Comparison of ENCODE assay signal across 27 cellular contexts in the genomic region with DNA sequence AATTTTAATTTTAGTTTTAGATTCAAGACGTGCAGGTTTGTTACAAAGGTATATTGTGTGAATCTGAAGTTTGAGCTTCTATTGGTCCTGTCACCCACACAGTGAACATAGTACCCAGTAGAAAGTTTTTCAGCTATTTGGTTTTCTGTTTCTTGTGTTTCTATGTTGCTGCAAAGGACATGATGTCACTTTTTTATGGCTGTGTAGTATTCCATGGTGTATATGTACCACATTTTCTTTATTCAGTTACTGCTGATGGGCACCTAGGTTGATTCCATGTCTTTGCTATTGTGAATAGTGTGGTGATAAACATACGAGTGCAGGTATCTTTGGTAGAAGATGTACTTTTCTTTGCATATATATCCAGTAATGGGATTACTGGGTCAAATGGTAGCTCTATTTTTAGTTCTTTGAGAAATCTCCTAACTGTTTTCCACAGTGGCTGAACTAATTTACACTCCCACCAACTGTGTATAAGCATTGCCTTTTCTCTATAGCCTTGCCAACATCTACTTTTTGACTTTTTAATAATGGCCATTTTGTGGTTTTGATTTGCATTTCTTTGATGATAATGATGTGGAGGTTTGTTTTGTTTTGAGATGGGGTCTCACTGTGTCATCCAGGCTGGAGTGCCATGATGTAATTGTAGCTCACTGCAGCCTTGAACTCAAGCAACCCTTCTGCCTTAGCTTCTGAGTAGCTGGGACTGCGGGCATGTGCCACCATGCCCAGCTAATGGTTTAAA.
"Had no signal": no experiment of that assay in that cellular context is flagged by ENCODE, and none has a peak within 500 bp of the region (broad histone marks: within the 10 kb centered on the region; RNA-seq: fewer than 3 reads in every experiment).

No MANE protein-coding gene starts in this region.

- H3K4me1 ChIP-seq: colonic mucosa had no signal

- H3K9me3 ChIP-seq: colonic mucosa, gastroesophageal sphincter, heart left ventricle, left ventricle myocardium inferior, mucosa of descending colon, psoas muscle, suprapubic skin had no signal

- H3K27ac Mint-ChIP-seq: activated CD4-positive, alpha-beta T cell treated with anti-CD3 and anti-CD28 coated beads for 36 hours; activated naive CD8-positive, alpha-beta T cell treated with anti-CD3 and anti-CD28 coated beads for 36 hours; activated T-helper 1 cell treated with anti-CD3 and anti-CD28 coated beads, Interleukin-12 subunit alpha, Interleukin-12 subunit beta, Interleukin-2, Interleukin-4 antibody, amounts not matched to agents 30 ng/mL and 10 ng/mL and 1 ng/mL, durations not matched to agents 14 hours and 24 hours and 36 hours; immature natural killer cell; memory B cell; stimulated activated naive CD8-positive, alpha-beta T cell treated with anti-CD3 and anti-CD28 coated beads, Interleukin-15, Interleukin-2, amounts not matched to agents 100 ng/mL and 50 ng/mL, for 24 hours; T-cell; type B pancreatic cell had no signal

- H3K9me3 Mint-ChIP-seq: activated naive CD8-positive, alpha-beta T cell treated with anti-CD3 and anti-CD28 coated beads for 36 hours; activated T-helper 1 cell treated with anti-CD3 and anti-CD28 coated beads, Interleukin-12 subunit alpha, Interleukin-12 subunit beta, Interleukin-2, Interleukin-4 antibody, amounts not matched to agents 30 ng/mL and 10 ng/mL and 1 ng/mL, durations not matched to agents 14 hours and 24 hours and 36 hours; central memory CD8-positive, alpha-beta T cell; immature natural killer cell; memory B cell; naive B cell; neural crest cell; stimulated activated naive CD8-positive, alpha-beta T cell treated with anti-CD3 and anti-CD28 coated beads, Interleukin-15, Interleukin-2, amounts not matched to agents 100 ng/mL and 50 ng/mL, for 24 hours; T-cell; type B pancreatic cell; WTC11 had no signal

- DNase-seq: activated CD4-positive, alpha-beta T cell treated with anti-CD3 and anti-CD28 coated beads for 36 hours; activated CD4-positive, alpha-beta T cell treated with anti-CD3 and anti-CD28 coated beads, Interleukin-2, amount 50 U/mL, for 48 hours; activated naive CD4-positive, alpha-beta T cell; activated naive CD8-positive, alpha-beta T cell treated with anti-CD3 and anti-CD28 coated beads for 36 hours; activated T-cell treated with anti-CD3 and anti-CD28 coated beads for 4 hours; amniotic stem cell; colonic mucosa; heart left ventricle; immature natural killer cell; kidney glomerular epithelial cell; left ventricle myocardium inferior; mucosa of descending colon; naive B cell; psoas muscle; right cardiac atrium; stimulated activated CD4-positive, alpha-beta T cell treated with anti-CD3 and anti-CD28 coated beads, Interleukin-2, amount 100 ng/mL, for 48 hours; T-cell had no signal

- H3K27ac ChIP-seq: colonic mucosa, gastroesophageal sphincter, left ventricle myocardium inferior, psoas muscle, skin epidermis, suprapubic skin had no signal

- H3K36me3 ChIP-seq: colonic mucosa had no signal

- H3K4me1 Mint-ChIP-seq: central memory CD8-positive, alpha-beta T cell had no signal

- H3K4me3 ChIP-seq: colonic mucosa, gastroesophageal sphincter, heart left ventricle, left ventricle myocardium inferior, mucosa of descending colon, psoas muscle, skin epidermis, suprapubic skin had no signal

- ATAC-seq: activated CD4-positive, alpha-beta T cell treated with anti-CD3 and anti-CD28 coated beads for 36 hours; gastroesophageal sphincter; heart left ventricle; mucosa of descending colon; psoas muscle; right cardiac atrium; T-cell; WTC11 had no signal

- H3K4me3 Mint-ChIP-seq: activated CD4-positive, alpha-beta T cell treated with anti-CD3 and anti-CD28 coated beads for 36 hours; activated naive CD8-positive, alpha-beta T cell treated with anti-CD3 and anti-CD28 coated beads for 36 hours; activated T-helper 1 cell treated with anti-CD3 and anti-CD28 coated beads, Interleukin-12 subunit alpha, Interleukin-12 subunit beta, Interleukin-2, Interleukin-4 antibody, amounts not matched to agents 30 ng/mL and 10 ng/mL and 1 ng/mL, durations not matched to agents 14 hours and 24 hours and 36 hours; central memory CD8-positive, alpha-beta T cell; immature natural killer cell; memory B cell; naive B cell; neural crest cell; stimulated activated naive CD8-positive, alpha-beta T cell treated with anti-CD3 and anti-CD28 coated beads, Interleukin-15, Interleukin-2, amounts not matched to agents 100 ng/mL and 50 ng/mL, for 24 hours; T-cell; type B pancreatic cell; WTC11 had no signal

- H3K27me3 ChIP-seq: colonic mucosa, gastroesophageal sphincter, heart left ventricle, suprapubic skin had no signal

- H3K27me3 Mint-ChIP-seq: activated CD4-positive, alpha-beta T cell treated with anti-CD3 and anti-CD28 coated beads for 36 hours; activated naive CD8-positive, alpha-beta T cell treated with anti-CD3 and anti-CD28 coated beads for 36 hours; central memory CD8-positive, alpha-beta T cell; memory B cell; naive B cell; stimulated activated naive CD8-positive, alpha-beta T cell treated with anti-CD3 and anti-CD28 coated beads, Interleukin-15, Interleukin-2, amounts not matched to agents 100 ng/mL and 50 ng/mL, for 24 hours; T-cell; type B pancreatic cell had no signal
